ENCODE assay signal across 19 cellular contexts in the genomic region with DNA sequence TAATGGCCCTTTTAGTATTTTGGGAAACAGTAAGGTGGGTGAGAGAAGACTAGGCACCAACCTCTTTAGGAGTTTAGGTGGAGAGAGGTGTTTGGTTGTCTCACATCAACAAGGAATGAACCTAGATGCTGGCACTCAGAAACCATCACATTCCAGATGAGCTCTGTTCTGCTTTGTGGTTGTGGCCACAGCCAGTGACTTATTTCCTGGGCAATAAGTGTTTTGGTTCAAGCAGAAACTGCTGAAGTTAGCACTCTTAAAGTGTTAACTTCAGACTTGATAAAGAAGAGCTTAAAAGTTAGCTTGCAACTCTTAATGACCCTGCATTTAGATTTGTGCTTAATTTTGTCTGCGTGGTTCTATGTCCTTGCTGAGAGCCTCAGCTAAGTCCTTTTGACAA.
DNase-seq lines count a peak whose midpoint lies in the region; FAIRE-seq and TF ChIP-seq lines count a peak whose summit lies in the region.
"Had no signal": no experiment of that assay in that cellular context is flagged by ENCODE, and none has a peak within 500 bp of the region (broad histone marks: within the 10 kb centered on the region; RNA-seq: fewer than 3 reads in every experiment).

No MANE protein-coding gene starts in this region.

- H3K27ac Mint-ChIP-seq in MCF 10A (ENCODE audit: low read depth, unreplicated experiment) (no peak overlapping the region), H9 (no peak overlapping the region)
- H3K27ac Mint-ChIP-seq: activated T-cell treated with anti-CD3 and anti-CD28 coated beads, Interleukin-2, amount 50 U/mL, for 72 hours; natural killer cell treated with Interleukin-12 subunit alpha and Interleukin-12 subunit beta and Interleukin-15 and Interleukin-18, amount 100 ng/mL, for 72 hours had no signal

- no peak overlapping the region for H2BK20ac ChIP-seq in H9 (ENCODE audit: low read depth, low read length, poor library complexity, severe bottlenecking)

- CTCF ChIA-PET in MCF 10A (lab: Yijun Ruan, JAX): no interaction called here

- H2AFZ ChIP-seq in keratinocyte (ENCODE audit: control insufficient read depth, low read length) (no peak overlapping the region), H9 (ENCODE audit: low read length) (no peak overlapping the region)

- no peaks in the 10 kb centered on the region for H3K9me3 ChIP-seq in keratinocyte (ENCODE audit: control insufficient read depth, low read depth, low read length)
- no peaks in the 10 kb centered on the region for H3K9me3 ChIP-seq in H9 (ENCODE audit: control insufficient read depth, low read depth, low read length)
- H3K9me3 ChIP-seq: tibial artery had no signal

- H3K36me3 ChIP-seq in keratinocyte (ENCODE audit: control insufficient read depth in 2 of 2, extremely low read depth in 1 of 2, insufficient read depth in 2 of 2, low read length in 2 of 2): no peaks in the 10 kb centered on the region
- H3K36me3 ChIP-seq: tibial artery had no signal

- H3K27me3 Mint-ChIP-seq in MCF 10A (ENCODE audit: insufficient read depth, unreplicated experiment) (no peaks in the 10 kb centered on the region), H9 (ENCODE audit: low read depth) (peaks cover 1% of the 10 kb centered on the region; the same call in 1 of the 2 replicates)
- H3K27me3 Mint-ChIP-seq: natural killer cell treated with Interleukin-12 subunit alpha and Interleukin-12 subunit beta and Interleukin-15 and Interleukin-18, amount 100 ng/mL, for 72 hours had no signal

- H3K9me1 ChIP-seq in keratinocyte (ENCODE audit: control insufficient read depth, extremely low read depth, insufficient read depth, low read length): no peaks in the 10 kb centered on the region

- in situ Hi-C loops in ACHN (cut with HindIII; ENCODE audit: low pct_ligation_motif_present, low pct_unique_long_range_greater_than_20kb, low sequenced_read_pairs): no loop called here
- in situ Hi-C loops in astrocyte of the cerebellum (cut with HindIII; ENCODE audit: low sequenced_read_pairs): no loop called here

- no peak overlapping the region for H4K91ac ChIP-seq in H9 (ENCODE audit: insufficient read length, low read depth, low read length)

- H3K4me1 Mint-ChIP-seq in MCF 10A (ENCODE audit: insufficient read depth, unreplicated experiment) (peaks cover 6% of the 10 kb centered on the region), H9 (no peaks in the 10 kb centered on the region)

- H3K27ac ChIP-seq in keratinocyte (ENCODE audit: control insufficient read depth, insufficient read depth, low read length) (no peak overlapping the region), H9 (ENCODE audit: insufficient read length, low read depth, low read length) (no peak overlapping the region)
- H3K27ac ChIP-seq: dorsolateral prefrontal cortex, tibial artery had no signal

- H3K79me2 ChIP-seq in keratinocyte (ENCODE audit: control insufficient read depth, insufficient read depth, low read length) (no peaks in the 10 kb centered on the region), H9 (ENCODE audit: insufficient read depth, low read length) (no peaks in the 10 kb centered on the region)

- no peak overlapping the region for H3K14ac ChIP-seq in H9 (ENCODE audit: insufficient read depth, low read length)

- no peak overlapping the region for H2BK5ac ChIP-seq in H9 (ENCODE audit: insufficient read length, low read length)

- TF ChIP-seq CTCF in astrocyte of the cerebellum (IDR thresholded peaks at IDR 0.05; ENCODE audit: low read depth, low read length, missing control alignments): no peak
- no peak for TF ChIP-seq CTCF in keratinocyte (optimal IDR thresholded peaks at IDR 0.05 in 1 of 3, IDR thresholded peaks at IDR 0.05 in 1 of 3, conservative IDR thresholded peaks at IDR 0.05 in 1 of 3; ENCODE audit: extremely low read depth in 1 of 3, insufficient read depth in 2 of 3, low read length in 3 of 3)
- no peak for TF ChIP-seq CTCF in MCF 10A (IDR thresholded peaks at IDR 0.05; ENCODE audit: unreplicated experiment)
- TF ChIP-seq CTCF in H9 (conservative IDR thresholded peaks at IDR 0.05): no peak

- no peak overlapping the region for H3K18ac ChIP-seq in H9 (ENCODE audit: insufficient read length, low read depth, low read length)

- H3K27me3 ChIP-seq in keratinocyte (ENCODE audit: control insufficient read depth, extremely low read depth, insufficient read depth, low read length) (no peaks in the 10 kb centered on the region), H9 (ENCODE audit: insufficient read depth, low read length) (no peaks in the 10 kb centered on the region)
- H3K27me3 ChIP-seq: dorsolateral prefrontal cortex, tibial artery had no signal

- H3K4me2 ChIP-seq in keratinocyte (ENCODE audit: control insufficient read depth, extremely low read depth, insufficient read depth, low read depth, low read length) (peak overlapping the region; percentile 39), H9 (ENCODE audit: insufficient read depth, insufficient read length, low read length) (no peak overlapping the region)

- no peak overlapping the region for H4K8ac ChIP-seq in H9 (replicated peaks; ENCODE audit: insufficient read length, low read depth, low read length)

- H3K56ac ChIP-seq in H9 (ENCODE audit: insufficient read length, low read depth, low read length): no peak overlapping the region

- WGBS in H9 (ENCODE audit: extremely low coverage, insufficient read length, low lambda C conversion rate): no CpG with 5 or more reads among the region's 1 CpG

- H3K23ac ChIP-seq in H9 (ENCODE audit: insufficient read length, low read depth, low read length): no peak overlapping the region

- H3K9ac ChIP-seq in keratinocyte (ENCODE audit: control insufficient read depth, extremely low read depth, insufficient read depth, low read length) (no peak overlapping the region), H9 (ENCODE audit: extremely low read depth, insufficient read length, low read length) (no peak overlapping the region)

- intact Hi-C loops in MCF 10A (cut with micrococcal nuclease): no loop called here

- H3K4me3 ChIP-seq in astrocyte of the cerebellum (ENCODE audit: low read depth, low read length) (no peak overlapping the region), keratinocyte (ENCODE audit: control insufficient read depth in 2 of 3, extremely low read depth in 1 of 3, insufficient read depth in 2 of 3, low read depth in 1 of 3, low read length in 3 of 3) (no peak overlapping the region)
- H3K4me3 ChIP-seq: dorsolateral prefrontal cortex, tibial artery had no signal

- dilution Hi-C loops in keratinocyte (cut with MboI; ENCODE audit: extremely low pct_ligation_motif_present, low sequenced_read_pairs): no loop called here

- no TSS peak for BruUV-seq in MCF 10A (replicated peaks; lab: Mats Ljungman, UMichigan)

- no peaks in the 10 kb centered on the region for H4K20me1 ChIP-seq in keratinocyte (ENCODE audit: control insufficient read depth, extremely low read depth, insufficient read depth, low read length)
- H4K20me1 ChIP-seq in H9 (ENCODE audit: control insufficient read depth, insufficient read depth, insufficient read length): no peaks in the 10 kb centered on the region

- H2BK15ac ChIP-seq in H9 (ENCODE audit: low read depth, low read length): no peak overlapping the region

- H3K4me3 Mint-ChIP-seq in MCF 10A (ENCODE audit: unreplicated experiment) (no peak overlapping the region), H9 (no peak overlapping the region)
- H3K4me3 Mint-ChIP-seq: activated T-cell treated with anti-CD3 and anti-CD28 coated beads, Interleukin-2, amount 50 U/mL, for 72 hours; natural killer cell treated with Interleukin-12 subunit alpha and Interleukin-12 subunit beta and Interleukin-15 and Interleukin-18, amount 100 ng/mL, for 72 hours had no signal

- no peak overlapping the region for H2BK12ac ChIP-seq in H9 (ENCODE audit: insufficient read length, low read depth, low read length)

- no peak overlapping the region for H3K4ac ChIP-seq in H9 (ENCODE audit: low read depth, low read length)

- no peak overlapping the region for H2AK5ac ChIP-seq in H9 (ENCODE audit: insufficient read length, low read length)

- H3K79me1 ChIP-seq in H9 (ENCODE audit: insufficient read depth, low read depth, low read length, poor library complexity, severe bottlenecking): no peaks in the 10 kb centered on the region

- FAIRE-seq in keratinocyte (lab: Jason Lieb, UNC): peak; percentile 94
- FAIRE-seq: GM18507, HTR-8/SVneo had no signal

- H3T11ph ChIP-seq in H9 (ENCODE audit: low read length): no peak overlapping the region

- H4K5ac ChIP-seq in H9 (ENCODE audit: insufficient read length, low read depth, low read length): no peak overlapping the region

- H3K9me3 Mint-ChIP-seq in MCF 10A (ENCODE audit: unreplicated experiment) (no peaks in the 10 kb centered on the region), H9 (peaks cover 0 to 2% of the 10 kb centered on the region in 2 experiments; a peak in 2 of 5 replicates)

- H3K4me1 ChIP-seq in keratinocyte (ENCODE audit: control insufficient read depth, extremely low read depth, insufficient read depth, low read length): peaks cover 11% of the 10 kb centered on the region
- no peaks in the 10 kb centered on the region for H3K4me1 ChIP-seq in H9 (ENCODE audit: insufficient read depth, low read length)

- POLR2A ChIA-PET in MCF 10A (lab: Yijun Ruan, JAX): interaction anchor here (0.6 to 0.7 kb wide), 2 partner anchors 27 to 63 kb away, joined by 4 read pairs; no protein-coding TSS in a partner anchor

- no peak overlapping the region for H2BK120ac ChIP-seq in H9 (ENCODE audit: low read depth, low read length, poor library complexity, severe bottlenecking)

- DNase-seq in ACHN (peak; percentile 76), HS-5 (ENCODE audit: low read depth) (peak; percentile 48), astrocyte of the cerebellum (ENCODE audit: low read depth) (peak; percentile 54), keratinocyte (ENCODE audit: low read depth, low spot score) (no peak), occipital lobe (lab: John Stamatoyannopoulos, UW) (no peak), germinal center (ENCODE audit: low spot score) (no peak), MCF 10A (ENCODE audit: unreplicated experiment) (no peak), H9 (no peak)
- DNase-seq: activated CD4-positive, alpha-beta T cell treated with anti-CD3 and anti-CD28 coated beads, Interleukin-2, amount 50 U/mL, for 4 hours; activated T-cell treated with anti-CD3 and anti-CD28 coated beads, Interleukin-2, amount 50 U/mL, for 72 hours; dorsolateral prefrontal cortex; NCI-H2171 treated with DMSO at 0.1 percent for 48 hours; retina; stimulated activated CD4-positive, alpha-beta T cell treated with anti-CD3 and anti-CD28 coated beads, Interleukin-1b, Interleukin-23, amount 100 ng/mL, for 48 hours; T-helper 9 cell; tibial artery had no signal

- H3K23me2 ChIP-seq in H9 (ENCODE audit: insufficient read length, low read depth, low read length, poor library complexity, severe bottlenecking): no peaks in the 10 kb centered on the region

- H3K36me3 Mint-ChIP-seq in MCF 10A (ENCODE audit: insufficient read depth, unreplicated experiment): no peaks in the 10 kb centered on the region
- H3K36me3 Mint-ChIP-seq in H9 (ENCODE audit: insufficient read depth in 1 of 3, low read depth in 3 of 3): no peaks in the 10 kb centered on the region
- H3K36me3 Mint-ChIP-seq: natural killer cell treated with Interleukin-12 subunit alpha and Interleukin-12 subunit beta and Interleukin-15 and Interleukin-18, amount 100 ng/mL, for 72 hours had no signal

Comparison
In these comparisons a context has a peak if more than half of its experiments do, and no peak if none do; other contexts are left out.
1. DNase-seq: peak in ACHN (single experiment), HS-5 (single experiment) and astrocyte of the cerebellum (single experiment); none in keratinocyte (single experiment), occipital lobe (single experiment), germinal center (single experiment), MCF 10A (single experiment) and H9 (single experiment).